ENCODE assay signal across 20 cellular contexts in the genomic region with DNA sequence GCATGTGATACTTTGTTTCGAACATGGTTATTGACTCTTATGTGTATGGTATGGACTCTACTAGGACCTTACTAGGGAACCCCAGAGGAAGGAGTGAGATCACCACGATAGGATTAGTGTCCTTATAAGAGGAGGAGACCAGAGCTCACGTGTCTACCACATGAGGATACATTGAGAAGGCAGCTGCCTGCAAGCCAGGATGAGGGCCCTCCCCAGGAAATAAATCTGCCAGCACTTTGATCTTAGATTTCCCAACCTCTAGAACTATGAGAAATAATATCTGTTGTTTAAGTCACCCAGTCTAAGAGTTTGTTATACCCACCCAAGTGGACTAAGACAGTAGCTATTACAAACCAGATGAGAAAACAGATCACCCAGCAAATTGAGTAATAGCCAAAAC.
DNase-seq lines count a peak whose midpoint lies in the region; ATAC-seq, FAIRE-seq and TF ChIP-seq lines count a peak whose summit lies in the region.
"Had no signal": no experiment of that assay in that cellular context is flagged by ENCODE, and none has a peak within 500 bp of the region (broad histone marks: within the 10 kb centered on the region; RNA-seq: fewer than 3 reads in every experiment).

No MANE protein-coding gene starts in this region.

- H3K4me1 ChIP-seq in astrocyte (ENCODE audit: insufficient read depth, low read length) = no peaks in the 10 kb centered on the region
- no peaks in the 10 kb centered on the region for H3K4me1 ChIP-seq in body of pancreas
- H3K4me1 ChIP-seq: Caco-2, HAP-1 had no signal

- intact Hi-C loops in body of pancreas (cut with DNase I) = no loop called here

- no peak overlapping the region for H3K9ac ChIP-seq in astrocyte (ENCODE audit: low read length)
- H3K9ac ChIP-seq: GM23248 had no signal

- no peaks in the 10 kb centered on the region for H3K36me3 Mint-ChIP-seq in astrocyte (ENCODE audit: low read depth, unreplicated experiment)
- no peaks in the 10 kb centered on the region for H3K36me3 Mint-ChIP-seq in activated CD8-positive, alpha-beta memory T cell treated with anti-CD3 and anti-CD28 coated beads, Interleukin-2, amount 10 ng/mL, durations not matched to agents 7 days and 5 days

- no peak overlapping the region for H3K27ac Mint-ChIP-seq in astrocyte (ENCODE audit: unreplicated experiment)
- no peak overlapping the region for H3K27ac Mint-ChIP-seq in activated CD8-positive, alpha-beta memory T cell treated with anti-CD3 and anti-CD28 coated beads, Interleukin-2, amount 10 ng/mL, durations not matched to agents 7 days and 5 days
- H3K27ac Mint-ChIP-seq: CD4-positive, alpha-beta T cell had no signal

- H3K36me3 ChIP-seq in astrocyte (ENCODE audit: insufficient read depth, low read length) (no peaks in the 10 kb centered on the region), body of pancreas (replicated peaks in 1 of 2; ENCODE audit: insufficient read depth in 1 of 2, low read depth in 2 of 2) (no peaks in the 10 kb centered on the region)
- H3K36me3 ChIP-seq: HAP-1 had no signal

- no peaks in the 10 kb centered on the region for H3K79me2 ChIP-seq in astrocyte (ENCODE audit: insufficient read depth, low read length)

- no peak overlapping the region for H3K4me2 ChIP-seq in astrocyte (ENCODE audit: low read length)

- H3K27ac ChIP-seq in astrocyte (ENCODE audit: low read depth, low read length) = no peak overlapping the region
- peak overlapping the region in 2 of 4 donors; percentile 28 to 67 for H3K27ac ChIP-seq in body of pancreas
- H3K27ac ChIP-seq: C4-2B, GM23248 had no signal

- no peak overlapping the region for H3K4me3 Mint-ChIP-seq in astrocyte (ENCODE audit: unreplicated experiment)
- no peak overlapping the region for H3K4me3 Mint-ChIP-seq in activated CD8-positive, alpha-beta memory T cell treated with anti-CD3 and anti-CD28 coated beads, Interleukin-2, amount 10 ng/mL, durations not matched to agents 7 days and 5 days
- H3K4me3 Mint-ChIP-seq: CD4-positive, alpha-beta T cell had no signal

- H3K9me3 ChIP-seq in astrocyte (ENCODE audit: insufficient read depth, low read depth, low read length) = no peaks in the 10 kb centered on the region
- no peaks in the 10 kb centered on the region for H3K9me3 ChIP-seq in body of pancreas
- H3K9me3 ChIP-seq: Caco-2, HAP-1 had no signal

- no peaks in the 10 kb centered on the region for H3K27me3 Mint-ChIP-seq in astrocyte (ENCODE audit: low read depth, unreplicated experiment)
- H3K27me3 Mint-ChIP-seq in activated CD8-positive, alpha-beta memory T cell treated with anti-CD3 and anti-CD28 coated beads, Interleukin-2, amount 10 ng/mL, durations not matched to agents 7 days and 5 days = no peaks in the 10 kb centered on the region

- in situ Hi-C loops in G401 (cut with HindIII; ENCODE audit: low sequenced_read_pairs) = no loop called here

- peak; percentile 81 for FAIRE-seq in astrocyte (lab: Jason Lieb, UNC)
- FAIRE-seq: A204.1, D721Med, GM12878, HepG2 had no signal

- no peak overlapping the region for H2AFZ ChIP-seq in astrocyte (ENCODE audit: low read depth, low read length)
- H2AFZ ChIP-seq: GM23248 had no signal

- ATAC-seq in body of pancreas = no peak
- no peak for ATAC-seq in GM18909 (IDR thresholded peaks at IDR 0.05; ENCODE audit: poor library complexity, unreplicated experiment)
- no peak for ATAC-seq in activated CD8-positive, alpha-beta memory T cell treated with anti-CD3 and anti-CD28 coated beads, Interleukin-2, amount 10 ng/mL, durations not matched to agents 7 days and 5 days
- ATAC-seq: GM12878, HepG2 had no signal

- H3K4me1 Mint-ChIP-seq in astrocyte (ENCODE audit: low read depth, unreplicated experiment) = no peaks in the 10 kb centered on the region
- no peaks in the 10 kb centered on the region for H3K4me1 Mint-ChIP-seq in activated CD8-positive, alpha-beta memory T cell treated with anti-CD3 and anti-CD28 coated beads, Interleukin-2, amount 10 ng/mL, durations not matched to agents 7 days and 5 days

- peak; percentile 36 for DNase-seq in AG10803 (ENCODE audit: low read depth)
- peak; percentile 1 for DNase-seq in G401 (ENCODE audit: low spot score)
- no peak for DNase-seq in astrocyte (ENCODE audit: low read depth)
- peak; percentile 42 for DNase-seq in fibroblast of the conjunctiva (ENCODE audit: low read depth)
- DNase-seq in body of pancreas = no peak
- DNase-seq in activated CD8-positive, alpha-beta memory T cell treated with anti-CD3 and anti-CD28 coated beads, Interleukin-2, amount 10 ng/mL, durations not matched to agents 7 days and 5 days = no peak
- DNase-seq: ACHN; AML-193; Caco-2; CD4-positive, alpha-beta T cell; DMS79 treated with DMSO at 0.1 percent for 48 hours; GM23248; KG1 had no signal

- TF ChIP-seq CTCF in AG10803 (conservative IDR thresholded peaks at IDR 0.05; ENCODE audit: low read length) (no peak), astrocyte (IDR thresholded peaks at IDR 0.05; ENCODE audit: insufficient read depth, low read depth, low read length) (no peak), body of pancreas (IDR thresholded peaks at IDR 0.05) (no peak)

- CTCF ChIA-PET in activated CD8-positive, alpha-beta memory T cell treated with anti-CD3 and anti-CD28 coated beads, Interleukin-2, amount 10 ng/mL, durations not matched to agents 7 days and 5 days (lab: Charles Lee) = no interaction called here

- no peak overlapping the region for H3K4me3 ChIP-seq in AG10803 (ENCODE audit: low read length)
- no peak overlapping the region for H3K4me3 ChIP-seq in astrocyte (ENCODE audit: insufficient read depth, low read depth, low read length)
- H3K4me3 ChIP-seq in body of pancreas = no peak overlapping the region
- H3K4me3 ChIP-seq: GM12878, GM23248, HAP-1 had no signal

- TF ChIP-seq POLR2A in body of pancreas (IDR thresholded peaks at IDR 0.05) = no peak

- 88 to 95% methylated on average over 3 of the region's 3 CpGs for WGBS in body of pancreas, 2 donors

- H3K27me3 ChIP-seq in astrocyte (ENCODE audit: insufficient read depth, low read length) (no peaks in the 10 kb centered on the region), body of pancreas (no peaks in the 10 kb centered on the region)

- no peaks in the 10 kb centered on the region for H4K20me1 ChIP-seq in astrocyte (ENCODE audit: insufficient read depth, low read length)

- H3K9me3 Mint-ChIP-seq in astrocyte (ENCODE audit: unreplicated experiment) = no peaks in the 10 kb centered on the region
- peaks cover 2% of the 10 kb centered on the region for H3K9me3 Mint-ChIP-seq in activated CD8-positive, alpha-beta memory T cell treated with anti-CD3 and anti-CD28 coated beads, Interleukin-2, amount 10 ng/mL, durations not matched to agents 7 days and 5 days (ENCODE audit: low read depth)

Comparison
In these comparisons a context has a peak if more than half of its experiments do, and no peak if none do; other contexts are left out.
1. DNase-seq: peak in AG10803 (single experiment), G401 (single experiment) and fibroblast of the conjunctiva (single experiment); none in astrocyte (single experiment), body of pancreas (0 of 4) and activated CD8-positive, alpha-beta memory T cell treated with anti-CD3 and anti-CD28 coated beads, Interleukin-2, amount 10 ng/mL, durations not matched to agents 7 days and 5 days (single experiment).